Comparison of ENCODE assay signal across 8 cellular contexts in the genomic region with DNA sequence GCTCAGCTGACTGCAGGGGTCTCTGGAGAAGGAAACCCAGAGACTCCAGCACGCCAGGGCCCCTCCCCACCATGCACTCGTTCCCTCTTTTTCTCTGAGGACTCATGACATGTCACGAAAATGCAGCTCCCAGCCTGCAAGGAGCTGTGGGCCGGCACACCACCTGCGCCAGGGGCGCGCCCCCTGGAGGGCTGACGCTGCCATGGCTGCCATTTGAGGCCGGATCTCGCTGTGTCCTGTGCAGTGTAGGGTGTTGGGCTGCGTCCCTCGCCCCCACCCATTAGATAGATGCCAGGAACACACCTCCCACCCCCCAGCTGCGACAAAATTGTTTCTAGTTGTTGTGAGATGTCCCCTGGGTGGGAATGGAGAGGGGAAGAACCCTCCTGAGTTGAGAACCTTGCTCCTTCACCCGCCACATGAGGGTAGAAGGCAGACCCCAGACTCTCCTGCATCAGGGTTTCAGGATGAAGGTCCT. TPM values are rescaled to one million over a fixed set of nuclear protein-coding genes. Genes with fewer than 3 reads are reported as not detected.
DNase-seq lines count a peak whose midpoint lies in the region; ATAC-seq and TF ChIP-seq lines count a peak whose summit lies in the region.

No MANE protein-coding gene starts in this region.

- peak; percentile 97 for TF ChIP-seq CTCF in left ventricle myocardium inferior (IDR thresholded peaks at IDR 0.05; ENCODE audit: borderline replicate concordance)

- DNase-seq in AG20443 (ENCODE audit: low spot score) (peak; percentile 74), SK-MEL-5 (ENCODE audit: low read depth, low spot score) (peak; percentile 85), left ventricle myocardium inferior (peak; percentile 73), HK-2 (ENCODE audit: unreplicated experiment) (no peak)
- peak; percentile 83 for DNase-seq in activated naive CD4-positive, alpha-beta T cell treated with anti-CD3 and anti-CD28 coated beads, Interleukin-2, amount 10 ng/mL, durations not matched to agents 7 days and 5 days

- intact Hi-C loops in left ventricle myocardium inferior (cut with micrococcal nuclease), result loop anchor here (5.0 kb wide), 1 partner anchor 64 kb away; no protein-coding TSS in a partner anchor

- peak; percentile 33 for ATAC-seq in GM21423 (IDR thresholded peaks at IDR 0.05; ENCODE audit: unreplicated experiment)
- ATAC-seq in HG03280 (IDR thresholded peaks at IDR 0.05; ENCODE audit: unreplicated experiment), result no peak

- no peaks in the 10 kb centered on the region for H3K27me3 Mint-ChIP-seq in activated naive CD4-positive, alpha-beta T cell treated with anti-CD3 and anti-CD28 coated beads, Interleukin-2, amount 10 ng/mL, durations not matched to agents 7 days and 5 days

- CTCF ChIA-PET in activated naive CD4-positive, alpha-beta T cell treated with anti-CD3 and anti-CD28 coated beads, Interleukin-2, amount 10 ng/mL, durations not matched to agents 7 days and 5 days (lab: Charles Lee), result interaction anchor here (1.0 to 4.2 kb wide), 22 partner anchors 10 to 158 kb away, joined by 3 to 28 read pairs (median 6); a partner anchor contains a TSS

- H3K4me1 Mint-ChIP-seq in activated naive CD4-positive, alpha-beta T cell treated with anti-CD3 and anti-CD28 coated beads, Interleukin-2, amount 10 ng/mL, durations not matched to agents 7 days and 5 days, result peaks cover 72% of the 10 kb centered on the region

- no peaks in the 10 kb centered on the region for H3K27me3 ChIP-seq in left ventricle myocardium inferior (ENCODE audit: low read depth)
- H3K27me3 ChIP-seq in skeletal muscle tissue (ENCODE audit: control insufficient read depth in 3 of 3, insufficient read depth in 3 of 3, low read length in 3 of 3), result no peaks in the 10 kb centered on the region

- H3K9me3 ChIP-seq in left ventricle myocardium inferior (replicated peaks) (no peaks in the 10 kb centered on the region), skeletal muscle tissue (ENCODE audit: control insufficient read depth in 3 of 3, low read length in 3 of 3) (no peaks in the 10 kb centered on the region)

- H3K9me3 Mint-ChIP-seq in activated naive CD4-positive, alpha-beta T cell treated with anti-CD3 and anti-CD28 coated beads, Interleukin-2, amount 10 ng/mL, durations not matched to agents 7 days and 5 days, result no peaks in the 10 kb centered on the region

- no peak overlapping the region for H3K4me3 Mint-ChIP-seq in activated naive CD4-positive, alpha-beta T cell treated with anti-CD3 and anti-CD28 coated beads, Interleukin-2, amount 10 ng/mL, durations not matched to agents 7 days and 5 days

- H3K36me3 Mint-ChIP-seq in activated naive CD4-positive, alpha-beta T cell treated with anti-CD3 and anti-CD28 coated beads, Interleukin-2, amount 10 ng/mL, durations not matched to agents 7 days and 5 days, result peaks cover 59% of the 10 kb centered on the region

- H3K4me3 ChIP-seq in left ventricle myocardium inferior (no peak overlapping the region), skeletal muscle tissue (ENCODE audit: low read length in 3 of 3) (no peak overlapping the region)

- peaks cover 7% of the 10 kb centered on the region for H3K36me3 ChIP-seq in left ventricle myocardium inferior
- H3K36me3 ChIP-seq in skeletal muscle tissue (ENCODE audit: control insufficient read depth in 3 of 3, insufficient read depth in 3 of 3, low read length in 3 of 3), result peaks cover 1 to 7% (median 6%) of the 10 kb centered on the region in 3 donors

- peak overlapping the region in 1 of 3 donors; percentile 80 for H3K9ac ChIP-seq in skeletal muscle tissue (ENCODE audit: low read depth in 1 of 3, low read length in 3 of 3)

- H3K27ac ChIP-seq in left ventricle myocardium inferior (replicated peaks), result peak overlapping the region; percentile 91
- peak overlapping the region; percentile 99 for H3K27ac ChIP-seq in skeletal muscle tissue (ENCODE audit: low read depth, low read length)

- peaks cover 62% of the 10 kb centered on the region for H3K4me1 ChIP-seq in left ventricle myocardium inferior
- peaks cover 53 to 71% (median 69%) of the 10 kb centered on the region in 3 donors for H3K4me1 ChIP-seq in skeletal muscle tissue (ENCODE audit: control insufficient read depth in 3 of 3, insufficient read depth in 3 of 3, low read length in 3 of 3)

- peak overlapping the region; percentile 19 for H3K27ac Mint-ChIP-seq in activated naive CD4-positive, alpha-beta T cell treated with anti-CD3 and anti-CD28 coated beads, Interleukin-2, amount 10 ng/mL, durations not matched to agents 7 days and 5 days

- in situ Hi-C loops in SK-MEL-5 (cut with HindIII; ENCODE audit: low pct_unique_long_range_greater_than_20kb, low sequenced_read_pairs), result no loop called here

RNA-seq across cellular contexts. Expression of a gene that starts 8.2 kb away (rescaled TPM):
- 68.5 and 87.2 TPM in 2 replicates for total RNA-seq in SK-MEL-5 (2014; rRNA removed; shearing (Covaris generic))
- polyA plus RNA-seq in SK-MEL-5 (2015; cell fraction: cytosol; rRNA removed), result 172 and 187 TPM in 2 replicates
- polyA plus RNA-seq in SK-MEL-5 (2015; cell fraction: nucleus; rRNA removed), result 42.7 and 49.1 TPM in 2 replicates
- total RNA-seq in left ventricle myocardium inferior (86.9 TPM), skeletal muscle tissue (34.4 TPM)

RNA-seq across cellular contexts. Expression of a gene that starts 10.3 kb away (rescaled TPM):
- 85.4 and 103 TPM in 2 replicates for total RNA-seq in SK-MEL-5 (2014; rRNA removed; shearing (Covaris generic))
- 183 and 197 TPM in 2 replicates for polyA plus RNA-seq in SK-MEL-5 (2015; cell fraction: cytosol; rRNA removed)
- polyA plus RNA-seq in SK-MEL-5 (2015; cell fraction: nucleus; rRNA removed), result 40.4 and 48.6 TPM in 2 replicates
- total RNA-seq in left ventricle myocardium inferior, result 1.8 TPM
- 12.0 TPM for total RNA-seq in skeletal muscle tissue

RNA-seq across cellular contexts. Expression of a gene that starts 10.6 kb away (rescaled TPM):
- total RNA-seq in SK-MEL-5 (2014; rRNA removed; shearing (Covaris generic)), result 46.6 and 59.0 TPM in 2 replicates
- 71.7 and 74.5 TPM in 2 replicates for polyA plus RNA-seq in SK-MEL-5 (2015; cell fraction: cytosol; rRNA removed)
- 140 and 156 TPM in 2 replicates for polyA plus RNA-seq in SK-MEL-5 (2015; cell fraction: nucleus; rRNA removed)
- 22.5 TPM for total RNA-seq in left ventricle myocardium inferior
- 23.0 TPM for total RNA-seq in skeletal muscle tissue

RNA-seq across cellular contexts. Expression of a gene that starts 30.4 kb away (rescaled TPM):
- total RNA-seq in SK-MEL-5 (2014; rRNA removed; shearing (Covaris generic)), result not detected in 2 replicates
- not detected in 2 replicates for polyA plus RNA-seq in SK-MEL-5 (2015; cell fraction: cytosol; rRNA removed)
- not detected in 2 replicates for polyA plus RNA-seq in SK-MEL-5 (2015; cell fraction: nucleus; rRNA removed)
- total RNA-seq in left ventricle myocardium inferior (not detected), skeletal muscle tissue (0.52 TPM)

RNA-seq across cellular contexts. Expression of a gene that starts 37.5 kb away (rescaled TPM):
- 164 and 167 TPM in 2 replicates for total RNA-seq in SK-MEL-5 (2014; rRNA removed; shearing (Covaris generic))
- 107 and 116 TPM in 2 replicates for polyA plus RNA-seq in SK-MEL-5 (2015; cell fraction: cytosol; rRNA removed)
- polyA plus RNA-seq in SK-MEL-5 (2015; cell fraction: nucleus; rRNA removed), result 57.7 and 61.8 TPM in 2 replicates
- total RNA-seq in left ventricle myocardium inferior (0.69 TPM), skeletal muscle tissue (11.0 TPM)
